Comparison of ENCODE assay signal across 3 cellular contexts in the genomic region with DNA sequence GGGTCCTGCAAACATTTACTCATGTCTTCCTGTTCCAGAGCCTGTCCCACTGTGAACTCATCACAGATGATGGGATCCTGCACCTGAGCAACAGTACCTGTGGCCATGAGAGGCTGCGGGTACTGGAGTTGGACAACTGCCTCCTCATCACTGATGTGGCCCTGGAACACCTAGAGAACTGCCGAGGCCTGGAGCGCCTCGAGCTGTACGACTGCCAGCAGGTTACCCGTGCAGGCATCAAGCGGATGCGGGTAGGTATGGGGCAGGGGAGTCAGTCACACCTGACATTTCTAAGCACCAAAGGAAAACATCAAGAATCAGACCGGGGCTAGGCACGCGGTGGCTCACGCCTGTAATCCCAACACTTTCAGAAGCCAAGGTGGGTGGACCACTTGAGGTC.
TF ChIP-seq lines count a peak whose summit lies in the region.

No MANE protein-coding gene starts in this region.

TF ChIP-seq in GM23338, 12 proteins besides CTCF, POLR2A, EP300 and RAD21 (continues in another document):
- no peak for TF ChIP-seq EZH2phosphoT487 (IDR thresholded peaks at IDR 0.05; ENCODE audit: unreplicated experiment)
- no peak for TF ChIP-seq ZNF114 (CRISPR knock-in tag; IDR thresholded peaks at IDR 0.05)
- TF ChIP-seq CREB1 (CRISPR knock-in tag; IDR thresholded peaks at IDR 0.05; ENCODE audit: low read depth): no peak
- no peak for TF ChIP-seq ZNF331 (CRISPR knock-in tag; IDR thresholded peaks at IDR 0.05; ENCODE audit: low read depth)
- TF ChIP-seq NANOG (IDR thresholded peaks at IDR 0.05; ENCODE audit: borderline replicate concordance): no peak
- TF ChIP-seq, protein P1, sequence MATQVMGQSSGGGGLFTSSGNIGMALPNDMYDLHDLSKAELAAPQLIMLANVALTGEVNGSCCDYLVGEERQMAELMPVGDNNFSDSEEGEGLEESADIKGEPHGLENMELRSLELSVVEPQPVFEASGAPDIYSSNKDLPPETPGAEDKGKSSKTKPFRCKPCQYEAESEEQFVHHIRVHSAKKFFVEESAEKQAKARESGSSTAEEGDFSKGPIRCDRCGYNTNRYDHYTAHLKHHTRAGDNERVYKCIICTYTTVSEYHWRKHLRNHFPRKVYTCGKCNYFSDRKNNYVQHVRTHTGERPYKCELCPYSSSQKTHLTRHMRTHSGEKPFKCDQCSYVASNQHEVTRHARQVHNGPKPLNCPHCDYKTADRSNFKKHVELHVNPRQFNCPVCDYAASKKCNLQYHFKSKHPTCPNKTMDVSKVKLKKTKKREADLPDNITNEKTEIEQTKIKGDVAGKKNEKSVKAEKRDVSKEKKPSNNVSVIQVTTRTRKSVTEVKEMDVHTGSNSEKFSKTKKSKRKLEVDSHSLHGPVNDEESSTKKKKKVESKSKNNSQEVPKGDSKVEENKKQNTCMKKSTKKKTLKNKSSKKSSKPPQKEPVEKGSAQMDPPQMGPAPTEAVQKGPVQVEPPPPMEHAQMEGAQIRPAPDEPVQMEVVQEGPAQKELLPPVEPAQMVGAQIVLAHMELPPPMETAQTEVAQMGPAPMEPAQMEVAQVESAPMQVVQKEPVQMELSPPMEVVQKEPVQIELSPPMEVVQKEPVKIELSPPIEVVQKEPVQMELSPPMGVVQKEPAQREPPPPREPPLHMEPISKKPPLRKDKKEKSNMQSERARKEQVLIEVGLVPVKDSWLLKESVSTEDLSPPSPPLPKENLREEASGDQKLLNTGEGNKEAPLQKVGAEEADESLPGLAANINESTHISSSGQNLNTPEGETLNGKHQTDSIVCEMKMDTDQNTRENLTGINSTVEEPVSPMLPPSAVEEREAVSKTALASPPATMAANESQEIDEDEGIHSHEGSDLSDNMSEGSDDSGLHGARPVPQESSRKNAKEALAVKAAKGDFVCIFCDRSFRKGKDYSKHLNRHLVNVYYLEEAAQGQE (IDR thresholded peaks at IDR 0.05; ENCODE audit: unreplicated experiment): no peak
- TF ChIP-seq POLR2AphosphoS5 (IDR thresholded peaks at IDR 0.05; ENCODE audit: low read depth): no peak
- no peak for TF ChIP-seq STAT1 (IDR thresholded peaks at IDR 0.05; ENCODE audit: unreplicated experiment)

TF ChIP-seq in IMR-90, 13 proteins besides CTCF, POLR2A, EP300 and RAD21:
- TF ChIP-seq RCOR1 (IDR thresholded peaks at IDR 0.05; ENCODE audit: insufficient replicate concordance, low read length): no peak
- no peak for TF ChIP-seq MAFK (IDR thresholded peaks at IDR 0.05; ENCODE audit: low read depth, low read length)
- TF ChIP-seq MAZ (IDR thresholded peaks at IDR 0.05; ENCODE audit: borderline replicate concordance, low read depth, low read length): no peak
- TF ChIP-seq FOS (IDR thresholded peaks at IDR 0.05; ENCODE audit: low read depth, low read length): no peak
- TF ChIP-seq, protein P2, sequence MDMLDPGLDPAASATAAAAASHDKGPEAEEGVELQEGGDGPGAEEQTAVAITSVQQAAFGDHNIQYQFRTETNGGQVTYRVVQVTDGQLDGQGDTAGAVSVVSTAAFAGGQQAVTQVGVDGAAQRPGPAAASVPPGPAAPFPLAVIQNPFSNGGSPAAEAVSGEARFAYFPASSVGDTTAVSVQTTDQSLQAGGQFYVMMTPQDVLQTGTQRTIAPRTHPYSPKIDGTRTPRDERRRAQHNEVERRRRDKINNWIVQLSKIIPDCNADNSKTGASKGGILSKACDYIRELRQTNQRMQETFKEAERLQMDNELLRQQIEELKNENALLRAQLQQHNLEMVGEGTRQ (IDR thresholded peaks at IDR 0.05; ENCODE audit: low read depth, low read length): no peak
- no peak for TF ChIP-seq CEBPB (IDR thresholded peaks at IDR 0.05; ENCODE audit: low read depth, low read length)
- no peak for TF ChIP-seq RFX5 (IDR thresholded peaks at IDR 0.05; ENCODE audit: low read depth, low read length)
- TF ChIP-seq BHLHE40 (IDR thresholded peaks at IDR 0.05; ENCODE audit: low read depth, low read length): no peak
- no peak for TF ChIP-seq MXI1 (IDR thresholded peaks at IDR 0.05; ENCODE audit: borderline replicate concordance, low read depth, low read length)
- TF ChIP-seq CHD1 (IDR thresholded peaks at IDR 0.05; ENCODE audit: low read depth, low read length): no peak
- no peak for TF ChIP-seq NFE2L2 (IDR thresholded peaks at IDR 0.05; ENCODE audit: low read depth, low read length)
- TF ChIP-seq, protein P3, sequence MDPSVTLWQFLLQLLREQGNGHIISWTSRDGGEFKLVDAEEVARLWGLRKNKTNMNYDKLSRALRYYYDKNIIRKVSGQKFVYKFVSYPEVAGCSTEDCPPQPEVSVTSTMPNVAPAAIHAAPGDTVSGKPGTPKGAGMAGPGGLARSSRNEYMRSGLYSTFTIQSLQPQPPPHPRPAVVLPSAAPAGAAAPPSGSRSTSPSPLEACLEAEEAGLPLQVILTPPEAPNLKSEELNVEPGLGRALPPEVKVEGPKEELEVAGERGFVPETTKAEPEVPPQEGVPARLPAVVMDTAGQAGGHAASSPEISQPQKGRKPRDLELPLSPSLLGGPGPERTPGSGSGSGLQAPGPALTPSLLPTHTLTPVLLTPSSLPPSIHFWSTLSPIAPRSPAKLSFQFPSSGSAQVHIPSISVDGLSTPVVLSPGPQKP (IDR thresholded peaks at IDR 0.05; ENCODE audit: borderline replicate concordance, low read depth, low read length): no peak
- no peak for TF ChIP-seq SMC3 (IDR thresholded peaks at IDR 0.05; ENCODE audit: low read depth, low read length)

TF ChIP-seq in HepG2, 621 proteins besides CTCF, POLR2A, EP300 and RAD21:
- TF ChIP-seq RBM22 (optimal IDR thresholded peaks at IDR 0.05; ENCODE audit: low read length) (peak; percentile 78), POLR2G (IDR thresholded peaks at IDR 0.05; ENCODE audit: low read depth, low read length) (peak; percentile 25; the same call in 1 of the 2 replicates), ZNF598 (CRISPR knock-in tag; IDR thresholded peaks at IDR 0.05; ENCODE audit: borderline replicate concordance) (0 out of 2 replicates have a peak, but pooled peaks have one; percentile 9), CEBPB (IDR thresholded peaks at IDR 0.05; ENCODE audit: borderline replicate concordance, low read depth, low read length) (no peak)
- TF ChIP-seq, protein P4, sequence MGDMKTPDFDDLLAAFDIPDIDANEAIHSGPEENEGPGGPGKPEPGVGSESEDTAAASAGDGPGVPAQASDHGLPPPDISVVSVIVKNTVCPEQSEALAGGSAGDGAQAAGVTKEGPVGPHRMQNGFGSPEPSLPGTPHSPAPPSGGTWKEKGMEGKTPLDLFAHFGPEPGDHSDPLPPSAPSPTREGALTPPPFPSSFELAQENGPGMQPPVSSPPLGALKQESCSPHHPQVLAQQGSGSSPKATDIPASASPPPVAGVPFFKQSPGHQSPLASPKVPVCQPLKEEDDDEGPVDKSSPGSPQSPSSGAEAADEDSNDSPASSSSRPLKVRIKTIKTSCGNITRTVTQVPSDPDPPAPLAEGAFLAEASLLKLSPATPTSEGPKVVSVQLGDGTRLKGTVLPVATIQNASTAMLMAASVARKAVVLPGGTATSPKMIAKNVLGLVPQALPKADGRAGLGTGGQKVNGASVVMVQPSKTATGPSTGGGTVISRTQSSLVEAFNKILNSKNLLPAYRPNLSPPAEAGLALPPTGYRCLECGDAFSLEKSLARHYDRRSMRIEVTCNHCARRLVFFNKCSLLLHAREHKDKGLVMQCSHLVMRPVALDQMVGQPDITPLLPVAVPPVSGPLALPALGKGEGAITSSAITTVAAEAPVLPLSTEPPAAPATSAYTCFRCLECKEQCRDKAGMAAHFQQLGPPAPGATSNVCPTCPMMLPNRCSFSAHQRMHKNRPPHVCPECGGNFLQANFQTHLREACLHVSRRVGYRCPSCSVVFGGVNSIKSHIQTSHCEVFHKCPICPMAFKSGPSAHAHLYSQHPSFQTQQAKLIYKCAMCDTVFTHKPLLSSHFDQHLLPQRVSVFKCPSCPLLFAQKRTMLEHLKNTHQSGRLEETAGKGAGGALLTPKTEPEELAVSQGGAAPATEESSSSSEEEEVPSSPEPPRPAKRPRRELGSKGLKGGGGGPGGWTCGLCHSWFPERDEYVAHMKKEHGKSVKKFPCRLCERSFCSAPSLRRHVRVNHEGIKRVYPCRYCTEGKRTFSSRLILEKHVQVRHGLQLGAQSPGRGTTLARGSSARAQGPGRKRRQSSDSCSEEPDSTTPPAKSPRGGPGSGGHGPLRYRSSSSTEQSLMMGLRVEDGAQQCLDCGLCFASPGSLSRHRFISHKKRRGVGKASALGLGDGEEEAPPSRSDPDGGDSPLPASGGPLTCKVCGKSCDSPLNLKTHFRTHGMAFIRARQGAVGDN (CRISPR knock-in tag; IDR thresholded peaks at IDR 0.05): peak; percentile 21; the same call in 1 of the 2 replicates
